ENCODE assay signal across 8 cellular contexts in the genomic region with DNA sequence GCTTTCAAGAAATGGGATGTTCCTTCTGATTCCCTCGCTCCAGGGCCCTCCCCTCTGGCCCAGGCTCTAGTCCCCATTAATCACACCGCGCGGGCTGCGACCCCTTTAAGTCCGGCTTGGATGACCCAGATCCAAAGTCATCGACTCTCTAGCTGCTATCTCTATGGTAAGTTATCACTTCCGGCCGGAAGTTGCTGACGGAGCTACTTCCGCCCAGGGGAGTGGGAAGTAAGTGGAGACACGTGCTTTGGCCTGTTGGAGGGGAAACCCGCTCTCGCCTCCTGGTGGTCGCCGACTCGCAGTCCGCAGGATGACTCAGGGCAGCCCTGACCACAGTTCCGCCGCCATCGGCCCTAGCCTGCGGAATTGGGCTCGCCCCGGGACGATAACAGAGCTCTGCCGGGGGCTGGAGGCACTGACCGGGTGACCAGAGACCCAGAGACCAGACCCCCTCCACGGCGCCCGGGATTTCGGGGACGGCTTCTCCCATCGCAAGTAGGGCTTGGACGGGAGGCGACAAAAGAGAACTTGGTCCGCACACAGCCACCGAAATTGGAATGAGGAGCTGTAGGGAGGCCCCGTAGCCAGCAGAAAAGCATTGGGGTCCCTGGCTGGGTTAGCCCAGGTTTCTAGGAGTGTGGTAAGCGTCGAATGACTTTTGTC. TPM values are rescaled to one million over a fixed set of nuclear protein-coding genes. Genes with fewer than 3 reads are reported as not detected.
DNase-seq lines count a peak whose midpoint lies in the region; ATAC-seq and TF ChIP-seq lines count a peak whose summit lies in the region.

No MANE protein-coding gene starts in this region.

- H3K4me1 ChIP-seq in DND-41 (ENCODE audit: insufficient read depth, low read length) (peaks cover 65% of the 10 kb centered on the region), PC-9 (replicated peaks; ENCODE audit: insufficient read depth) (peaks cover 4% of the 10 kb centered on the region; the same call in 1 of the 2 replicates), esophagus squamous epithelium (peaks cover 9 to 57% (median 22%) of the 10 kb centered on the region in 3 donors)

- H3K4me3 ChIP-seq in DND-41 (ENCODE audit: low read depth in 1 of 2, low read length in 2 of 2) (peak overlapping the region; percentile 71 to 79; a peak in 3 of 4 replicates), PC-9 (peak overlapping the region; percentile 81), esophagus squamous epithelium (peak overlapping the region; percentile 83 to 90 (median 86))

- 0% methylated on average over 3 to 11 of the region's 40 CpGs for WGBS in esophagus squamous epithelium, 2 donors

- H3K9me2 ChIP-seq in PC-9 (ENCODE audit: insufficient read depth): no peaks in the 10 kb centered on the region

- H4K20me1 ChIP-seq in DND-41 (ENCODE audit: insufficient read depth, low read length): peaks cover 9% of the 10 kb centered on the region; the same call in 1 of the 2 replicates
- H4K20me1 ChIP-seq in PC-9 (ENCODE audit: insufficient read depth): no peaks in the 10 kb centered on the region

- CTCF ChIA-PET in PC-9 (lab: Charles Lee): interaction anchor here (0.5 to 1.2 kb wide), 8 partner anchors 37 to 735 kb away, joined by 3 to 14 read pairs (median 3); a partner anchor contains a TSS

- BruUV-seq in PC-9 (replicated peaks; lab: Mats Ljungman, UMichigan): no TSS peak

- DNase-seq in DND-41 (peak; percentile 92), KG1 (lab: John Stamatoyannopoulos, UW) (peak; percentile 82), PC-9 (peak; percentile 85 to 88), esophagus squamous epithelium (lab: John Stamatoyannopoulos, UW) (peak; percentile 55), myocyte (ENCODE audit: low read depth) (peak; percentile 98)
- DNase-seq in activated T-cell treated with anti-CD3 and anti-CD28 coated beads, Interleukin-2, amount 50 U/mL, for 48 hours: peak; percentile 89 to 91
- peak; percentile 86 for DNase-seq in stimulated activated CD8-positive, alpha-beta memory T cell treated with anti-CD3 and anti-CD28 coated beads, Interleukin-7, amount 100 ng/mL, for 4 hours (ENCODE audit: low read depth in 2 of 2)

- peak; percentile 90 for ATAC-seq in DND-41 (ENCODE audit: insufficient read depth, low read depth)
- peak; percentile 82 for ATAC-seq in GM21723 (IDR thresholded peaks at IDR 0.05; ENCODE audit: unreplicated experiment)

- H3K27me3 ChIP-seq in DND-41 (ENCODE audit: insufficient read depth, low read length, poor library complexity) (no peaks in the 10 kb centered on the region), PC-9 (ENCODE audit: insufficient read depth, low read depth) (no peaks in the 10 kb centered on the region), esophagus squamous epithelium (peaks cover 0 to 8% (median 0%) of the 10 kb centered on the region in 4 donors)

- peaks cover 48% of the 10 kb centered on the region for H3K79me2 ChIP-seq in DND-41 (ENCODE audit: insufficient read depth, low read length)
- H3K79me2 ChIP-seq in PC-9 (ENCODE audit: low read depth): peaks cover 20% of the 10 kb centered on the region

- H3K4me2 ChIP-seq in DND-41 (ENCODE audit: insufficient read depth, low read length) (peak overlapping the region; percentile 86), PC-9 (peak overlapping the region; percentile 81)

- peak overlapping the region; percentile 76 for H2AFZ ChIP-seq in DND-41 (ENCODE audit: low read depth, low read length)
- peak overlapping the region; percentile 86 for H2AFZ ChIP-seq in PC-9

- H3K9me3 ChIP-seq in DND-41 (ENCODE audit: insufficient read depth, low read length, severe bottlenecking) (no peaks in the 10 kb centered on the region), PC-9 (ENCODE audit: insufficient read depth, low read depth) (no peaks in the 10 kb centered on the region), esophagus squamous epithelium (no peaks in the 10 kb centered on the region)

- TF ChIP-seq CTCF in DND-41 (IDR thresholded peaks at IDR 0.05; ENCODE audit: borderline replicate concordance, extremely low read depth, low read length, poor library complexity, severe bottlenecking) (peak; percentile 85), PC-9 (conservative IDR thresholded peaks at IDR 0.05) (peak; percentile 50; the same call in 1 of the 2 replicates), esophagus squamous epithelium (IDR thresholded peaks at IDR 0.05) (peak; percentile 65 to 84 (median 72))

- H3F3A ChIP-seq in PC-9 (ENCODE audit: insufficient read depth, low read depth): peaks cover 3% of the 10 kb centered on the region; the same call in 1 of the 2 replicates

- POLR2A ChIA-PET in PC-9 (lab: Charles Lee; ENCODE audit: unreplicated experiment): interaction anchor here (0.5 to 1.4 kb wide), 7 partner anchors 20 to 583 kb away, joined by 3 to 10 read pairs (median 4); a partner anchor contains a TSS

- peaks cover 45% of the 10 kb centered on the region for H3K36me3 ChIP-seq in DND-41 (ENCODE audit: insufficient read depth, low read length)
- peaks cover 4% of the 10 kb centered on the region; the same call in 1 of the 2 replicates for H3K36me3 ChIP-seq in PC-9 (ENCODE audit: low read depth)
- H3K36me3 ChIP-seq in esophagus squamous epithelium: peaks cover 4 to 37% (median 14%) of the 10 kb centered on the region in 3 donors

- peak in 3 of 4 donors; percentile 38 to 69 (median 48) for TF ChIP-seq POLR2A in esophagus squamous epithelium (IDR thresholded peaks at IDR 0.05)

- intact Hi-C loops in PC-9 (cut with micrococcal nuclease; ENCODE audit: unreplicated experiment): loop anchor here (2.0 to 10.0 kb wide), 3 partner anchors 56 to 234 kb away; no protein-coding TSS in a partner anchor
- intact Hi-C loops in esophagus squamous epithelium (cut with DNase I): no loop called here

- peak overlapping the region; percentile 89 for H3K9ac ChIP-seq in DND-41 (ENCODE audit: low read depth, low read length)

- H3K27ac ChIP-seq in DND-41 (ENCODE audit: low read length): peak overlapping the region; percentile 84
- peak overlapping the region; percentile 72 for H3K27ac ChIP-seq in PC-9
- peak overlapping the region; percentile 89 to 94 (median 91) for H3K27ac ChIP-seq in esophagus squamous epithelium

RNA-seq across cellular contexts. Expression of a gene that starts 52.2 kb away (rescaled TPM):
- total RNA-seq in PC-9 (2021) (66.0 and 83.1 TPM in 2 replicates), esophagus squamous epithelium (10 to 100 TPM; 27.3 to 39.2 (median 32.8) TPM), myocyte (56.2 and 71.1 TPM in 2 replicates)
- polyA plus RNA-seq in myocyte (2012): 57.1 TPM

Comparison
In these comparisons a context has a peak if more than half of its experiments do, and no peak if none do; other contexts are left out.
1. Peak in every context shown above with its lines: DNase-seq, ATAC-seq, H3K4me3 ChIP-seq and H3K27ac ChIP-seq.